ENCODE assay signal across 8 cellular contexts in genomic region chr5:11384441-11385250, GRCh38.
DNase-seq lines count a peak whose midpoint lies in the region; ATAC-seq and TF ChIP-seq lines count a peak whose summit lies in the region.

No MANE protein-coding gene starts in this region.

- no peaks in the 10 kb centered on the region for H3K9me3 Mint-ChIP-seq in activated CD8-positive, alpha-beta T cell treated with anti-CD3 and anti-CD28 coated beads, Interleukin-2, amount 10 ng/mL, durations not matched to agents 7 days and 5 days (ENCODE audit: insufficient read depth)
- H3K9me3 Mint-ChIP-seq in activated CD8-positive, alpha-beta T cell treated with anti-CD3 and anti-CD28 coated beads for 36 hours = no peaks in the 10 kb centered on the region
- no peaks in the 10 kb centered on the region for H3K9me3 Mint-ChIP-seq in memory B cell
- no peaks in the 10 kb centered on the region for H3K9me3 Mint-ChIP-seq in type B pancreatic cell

- peaks cover 29% of the 10 kb centered on the region for H3K27me3 Mint-ChIP-seq in activated CD8-positive, alpha-beta T cell treated with anti-CD3 and anti-CD28 coated beads, Interleukin-2, amount 10 ng/mL, durations not matched to agents 7 days and 5 days (ENCODE audit: low read depth)
- H3K27me3 Mint-ChIP-seq in activated CD8-positive, alpha-beta T cell treated with anti-CD3 and anti-CD28 coated beads for 36 hours = peaks cover 41% of the 10 kb centered on the region
- H3K27me3 Mint-ChIP-seq in memory B cell (peaks cover 19% of the 10 kb centered on the region), type B pancreatic cell (peaks cover 72% of the 10 kb centered on the region)

- peak; percentile 27 for ATAC-seq in activated CD8-positive, alpha-beta T cell treated with anti-CD3 and anti-CD28 coated beads, Interleukin-2, amount 10 ng/mL, durations not matched to agents 7 days and 5 days
- no peak for ATAC-seq in activated CD8-positive, alpha-beta T cell treated with anti-CD3 and anti-CD28 coated beads for 36 hours
- ATAC-seq in memory B cell (ENCODE audit: low read depth) (no peak), HG03520 (IDR thresholded peaks at IDR 0.05; ENCODE audit: unreplicated experiment) (no peak), HG03045 (IDR thresholded peaks at IDR 0.05; ENCODE audit: unreplicated experiment) (no peak)

- CTCF ChIA-PET in activated CD8-positive, alpha-beta T cell treated with anti-CD3 and anti-CD28 coated beads, Interleukin-2, amount 10 ng/mL, durations not matched to agents 7 days and 5 days (lab: Charles Lee) = no interaction called here
- CTCF ChIA-PET in activated CD8-positive, alpha-beta T cell treated with anti-CD3 and anti-CD28 coated beads for 36 hours (lab: Charles Lee) = no interaction called here

- no peak for DNase-seq in activated CD8-positive, alpha-beta T cell treated with anti-CD3 and anti-CD28 coated beads, Interleukin-2, amount 10 ng/mL, durations not matched to agents 7 days and 5 days
- DNase-seq in activated CD8-positive, alpha-beta T cell treated with anti-CD3 and anti-CD28 coated beads for 36 hours = no peak
- peak; percentile 51 for DNase-seq in effector CD8-positive, alpha-beta T cell (lab: John Stamatoyannopoulos, UW)
- no peak for DNase-seq in memory B cell (ENCODE audit: low spot score in 2 of 2)
- DNase-seq in type B pancreatic cell (ENCODE audit: extremely low spot score, unreplicated experiment) = no peak
- no peak for DNase-seq in activated CD8-positive, alpha-beta memory T cell treated with anti-CD3 and anti-CD28 coated beads for 24 hours

- peak overlapping the region; percentile 9 for H3K27ac Mint-ChIP-seq in activated CD8-positive, alpha-beta T cell treated with anti-CD3 and anti-CD28 coated beads, Interleukin-2, amount 10 ng/mL, durations not matched to agents 7 days and 5 days
- no peak overlapping the region for H3K27ac Mint-ChIP-seq in activated CD8-positive, alpha-beta T cell treated with anti-CD3 and anti-CD28 coated beads for 36 hours
- H3K27ac Mint-ChIP-seq in memory B cell (no peak overlapping the region), type B pancreatic cell (peak overlapping the region; percentile 7)

- intact Hi-C loops in activated CD8-positive, alpha-beta T cell treated with anti-CD3 and anti-CD28 coated beads for 36 hours (cut with micrococcal nuclease) = no loop called here

- H3K4me1 Mint-ChIP-seq in activated CD8-positive, alpha-beta T cell treated with anti-CD3 and anti-CD28 coated beads, Interleukin-2, amount 10 ng/mL, durations not matched to agents 7 days and 5 days (ENCODE audit: low read depth) = peaks cover 9% of the 10 kb centered on the region
- peaks cover 8% of the 10 kb centered on the region for H3K4me1 Mint-ChIP-seq in activated CD8-positive, alpha-beta T cell treated with anti-CD3 and anti-CD28 coated beads for 36 hours (ENCODE audit: low read depth)
- peaks cover 5% of the 10 kb centered on the region for H3K4me1 Mint-ChIP-seq in memory B cell
- H3K4me1 Mint-ChIP-seq in type B pancreatic cell (ENCODE audit: unreplicated experiment) = peaks cover 10% of the 10 kb centered on the region

- no peak for TF ChIP-seq CTCF in activated CD8-positive, alpha-beta T cell treated with anti-CD3 and anti-CD28 coated beads for 36 hours (IDR thresholded peaks at IDR 0.05)
- no peak for TF ChIP-seq CTCF in type B pancreatic cell (conservative IDR thresholded peaks at IDR 0.05)

- POLR2A ChIA-PET in activated CD8-positive, alpha-beta T cell treated with anti-CD3 and anti-CD28 coated beads, Interleukin-2, amount 10 ng/mL, durations not matched to agents 7 days and 5 days (lab: Charles Lee) = no interaction called here
- POLR2A ChIA-PET in activated CD8-positive, alpha-beta T cell treated with anti-CD3 and anti-CD28 coated beads for 36 hours (lab: Charles Lee) = no interaction called here

- H3K4me3 Mint-ChIP-seq in activated CD8-positive, alpha-beta T cell treated with anti-CD3 and anti-CD28 coated beads, Interleukin-2, amount 10 ng/mL, durations not matched to agents 7 days and 5 days = no peak overlapping the region
- H3K4me3 Mint-ChIP-seq in activated CD8-positive, alpha-beta T cell treated with anti-CD3 and anti-CD28 coated beads for 36 hours = no peak overlapping the region
- peak overlapping the region; percentile 35 for H3K4me3 Mint-ChIP-seq in memory B cell
- peak overlapping the region; percentile 82 for H3K4me3 Mint-ChIP-seq in type B pancreatic cell

- peaks cover 2% of the 10 kb centered on the region for H3K36me3 Mint-ChIP-seq in activated CD8-positive, alpha-beta T cell treated with anti-CD3 and anti-CD28 coated beads, Interleukin-2, amount 10 ng/mL, durations not matched to agents 7 days and 5 days (ENCODE audit: low read depth)
- H3K36me3 Mint-ChIP-seq in activated CD8-positive, alpha-beta T cell treated with anti-CD3 and anti-CD28 coated beads for 36 hours (ENCODE audit: low read depth) = no peaks in the 10 kb centered on the region
- H3K36me3 Mint-ChIP-seq in memory B cell = no peaks in the 10 kb centered on the region
- H3K36me3 Mint-ChIP-seq in type B pancreatic cell = peaks cover 12% of the 10 kb centered on the region

Comparison
In these comparisons a context has a peak if more than half of its experiments do, and no peak if none do; other contexts are left out.
1. H3K27ac Mint-ChIP-seq: peak in activated CD8-positive, alpha-beta T cell treated with anti-CD3 and anti-CD28 coated beads, Interleukin-2, amount 10 ng/mL, durations not matched to agents 7 days and 5 days (single experiment) and type B pancreatic cell (single experiment); none in activated CD8-positive, alpha-beta T cell treated with anti-CD3 and anti-CD28 coated beads for 36 hours (single experiment) and memory B cell (single experiment).
2. H3K4me3 Mint-ChIP-seq: peak in memory B cell (single experiment) and type B pancreatic cell (single experiment); none in activated CD8-positive, alpha-beta T cell treated with anti-CD3 and anti-CD28 coated beads, Interleukin-2, amount 10 ng/mL, durations not matched to agents 7 days and 5 days (single experiment) and activated CD8-positive, alpha-beta T cell treated with anti-CD3 and anti-CD28 coated beads for 36 hours (single experiment).